24 cellular contexts compared by ENCODE assay signal in genomic region chr10:36003688-36004087, GRCh38.
DNase-seq lines count a peak whose midpoint lies in the region; ATAC-seq and TF ChIP-seq lines count a peak whose summit lies in the region.
"Had no signal": no experiment of that assay in that cellular context is flagged by ENCODE, and none has a peak within 500 bp of the region (broad histone marks: within the 10 kb centered on the region; RNA-seq: fewer than 3 reads in every experiment).

No MANE protein-coding gene starts in this region.

- no peak overlapping the region for H3K4me3 Mint-ChIP-seq in natural killer cell treated with Interleukin-12 subunit alpha and Interleukin-12 subunit beta and Interleukin-15 and Interleukin-18, amount 100 ng/mL, for 72 hours
- no peak overlapping the region for H3K4me3 Mint-ChIP-seq in natural killer cell
- H3K4me3 Mint-ChIP-seq in CD4-positive, alpha-beta T cell, result no peak overlapping the region
- H3K4me3 Mint-ChIP-seq: CD14-positive monocyte; CD4-positive, alpha-beta memory T cell; GM23338; HFFc6 had no signal

- no peak for DNase-seq in natural killer cell treated with Interleukin-12 subunit alpha and Interleukin-12 subunit beta and Interleukin-15 and Interleukin-18, amount 100 ng/mL, for 72 hours (ENCODE audit: low spot score)
- no peak for DNase-seq in natural killer cell
- DNase-seq in neuronal stem cell (ENCODE audit: low spot score), result no peak
- DNase-seq in upper lobe of right lung, result no peak
- no peak for DNase-seq in CD4-positive, alpha-beta T cell
- DNase-seq in ovary, result no peak
- DNase-seq: 8988T; ACHN; AML-193; BE2C; Calu3; CD4-positive, alpha-beta memory T cell; COR-L47; DMS53; DMS79 treated with DMSO at 0.1 percent for 48 hours; GF-D8; HFFc6 had no signal

- POLR2A ChIA-PET in CD4-positive, alpha-beta T cell (lab: Charles Lee), result no interaction called here

- H2BK120ac ChIP-seq in neuronal stem cell (ENCODE audit: low read depth, low read length), result no peak overlapping the region

- intact Hi-C loops in natural killer cell (cut with micrococcal nuclease), result no loop called here
- intact Hi-C loops in upper lobe of right lung (cut with DNase I), result no loop called here
- intact Hi-C loops in CD4-positive, alpha-beta T cell (cut with DNase I, micrococcal nuclease), result no loop called here
- intact Hi-C loops in ovary (cut with DNase I), result no loop called here

- no peak overlapping the region for H2AFZ ChIP-seq in neuronal stem cell (ENCODE audit: low read length)
- H2AFZ ChIP-seq: GM23338 had no signal

- no peaks in the 10 kb centered on the region for H3K27me3 Mint-ChIP-seq in natural killer cell treated with Interleukin-12 subunit alpha and Interleukin-12 subunit beta and Interleukin-15 and Interleukin-18, amount 100 ng/mL, for 72 hours
- H3K27me3 Mint-ChIP-seq in natural killer cell (ENCODE audit: low read depth in 2 of 2), result no peaks in the 10 kb centered on the region
- H3K27me3 Mint-ChIP-seq in CD4-positive, alpha-beta T cell, result no peaks in the 10 kb centered on the region
- H3K27me3 Mint-ChIP-seq: CD4-positive, alpha-beta memory T cell had no signal

- peak overlapping the region in 1 of 2 donors; percentile 29 for H3K4me3 ChIP-seq in neuronal stem cell (ENCODE audit: low read length in 2 of 2)
- no peak overlapping the region for H3K4me3 ChIP-seq in upper lobe of right lung
- no peak overlapping the region for H3K4me3 ChIP-seq in ovary
- H3K4me3 ChIP-seq: A549; BLaER1 treated with 17β-estradiol and CSF1 and Interleukin-3, amounts not matched to agents 10 nM and 100 nM; GM23338; HAP-1 had no signal

- no peak overlapping the region for H3K4me2 ChIP-seq in neuronal stem cell (ENCODE audit: insufficient read depth, low read length, poor library complexity, severe bottlenecking)
- H3K4me2 ChIP-seq: A549; BLaER1 treated with 17β-estradiol and CSF1 and Interleukin-3, amounts not matched to agents 10 nM and 100 nM; GM23338 had no signal

- H3K9ac ChIP-seq in neuronal stem cell (ENCODE audit: low read depth, low read length, poor library complexity), result no peak overlapping the region
- H3K9ac ChIP-seq: BLaER1 treated with 17β-estradiol and CSF1 and Interleukin-3, amounts not matched to agents 10 nM and 100 nM had no signal

- H3K27ac Mint-ChIP-seq in natural killer cell treated with Interleukin-12 subunit alpha and Interleukin-12 subunit beta and Interleukin-15 and Interleukin-18, amount 100 ng/mL, for 72 hours, result no peak overlapping the region
- no peak overlapping the region for H3K27ac Mint-ChIP-seq in natural killer cell
- no peak overlapping the region for H3K27ac Mint-ChIP-seq in CD4-positive, alpha-beta T cell
- H3K27ac Mint-ChIP-seq: CD14-positive monocyte; CD4-positive, alpha-beta memory T cell; GM23338; HFFc6 had no signal

- no peaks in the 10 kb centered on the region for H3K9me3 ChIP-seq in neuronal stem cell (replicated peaks in 1 of 2; ENCODE audit: control insufficient read depth in 2 of 2, insufficient read depth in 1 of 2, low read depth in 1 of 2, low read length in 2 of 2)
- no peaks in the 10 kb centered on the region for H3K9me3 ChIP-seq in upper lobe of right lung
- no peaks in the 10 kb centered on the region for H3K9me3 ChIP-seq in CD4-positive, alpha-beta T cell (ENCODE audit: control insufficient read depth, low read length)
- H3K9me3 ChIP-seq in ovary, result no peaks in the 10 kb centered on the region
- H3K9me3 ChIP-seq: A549; BE2C; BLaER1 treated with 17β-estradiol and CSF1 and Interleukin-3, amounts not matched to agents 10 nM and 100 nM; HAP-1 had no signal

- no peak for TF ChIP-seq POLR2A in ovary (IDR thresholded peaks at IDR 0.05)

- peaks cover 10% of the 10 kb centered on the region for H3K9me3 Mint-ChIP-seq in natural killer cell treated with Interleukin-12 subunit alpha and Interleukin-12 subunit beta and Interleukin-15 and Interleukin-18, amount 100 ng/mL, for 72 hours
- peaks cover 2 to 3% of the 10 kb centered on the region in 2 donors for H3K9me3 Mint-ChIP-seq in natural killer cell
- peaks cover 6% of the 10 kb centered on the region for H3K9me3 Mint-ChIP-seq in CD4-positive, alpha-beta T cell
- H3K9me3 Mint-ChIP-seq: HFFc6 had no signal

- no CpG with 5 or more reads among the region's 7 CpGs for WGBS in neuronal stem cell (ENCODE audit: extremely low coverage in 2 of 2, insufficient read length in 2 of 2, insufficient replicate concordance in 1 of 2), 2 donors
- 89 to 93% (median 91%) methylated on average over 7 of the region's 7 CpGs for WGBS in ovary, 3 donors

- CTCF ChIA-PET in CD4-positive, alpha-beta T cell (lab: Charles Lee), result no interaction called here

- no peak overlapping the region for H3K27ac ChIP-seq in neuronal stem cell (replicated peaks; ENCODE audit: low read length)
- no peak overlapping the region for H3K27ac ChIP-seq in upper lobe of right lung
- H3K27ac ChIP-seq in CD4-positive, alpha-beta T cell (ENCODE audit: low read depth, low read length), result no peak overlapping the region
- no peak overlapping the region for H3K27ac ChIP-seq in ovary
- H3K27ac ChIP-seq: A549; BLaER1 treated with 17β-estradiol and CSF1 and Interleukin-3, amounts not matched to agents 10 nM and 100 nM had no signal

- H3K4me1 ChIP-seq in neuronal stem cell (ENCODE audit: control insufficient read depth in 2 of 2, insufficient read depth in 1 of 2, low read depth in 1 of 2, low read length in 2 of 2) (peaks cover 0 to 3% of the 10 kb centered on the region in 2 donors), upper lobe of right lung (no peaks in the 10 kb centered on the region), ovary (ENCODE audit: insufficient read depth) (no peaks in the 10 kb centered on the region)
- H3K4me1 ChIP-seq: A549; BE2C; BLaER1 treated with 17β-estradiol and CSF1 and Interleukin-3, amounts not matched to agents 10 nM and 100 nM; HAP-1 had no signal

- H3K4ac ChIP-seq in neuronal stem cell (ENCODE audit: low read length), result no peak overlapping the region

- H3K23ac ChIP-seq in neuronal stem cell (ENCODE audit: low read depth, low read length, poor library complexity), result no peak overlapping the region

- no peak overlapping the region for H2BK5ac ChIP-seq in neuronal stem cell (ENCODE audit: low read length)

- TF ChIP-seq CTCF in natural killer cell (IDR thresholded peaks at IDR 0.05) (no peak), upper lobe of right lung (IDR thresholded peaks at IDR 0.05) (no peak), ovary (IDR thresholded peaks at IDR 0.05) (no peak)
- no peak for TF ChIP-seq CTCF in CD4-positive, alpha-beta T cell (IDR thresholded peaks at IDR 0.05)

- H4K8ac ChIP-seq in neuronal stem cell (ENCODE audit: low read depth, low read length), result no peak overlapping the region

- no peak overlapping the region for H2BK12ac ChIP-seq in neuronal stem cell (ENCODE audit: low read length)

- peak overlapping the region; percentile 13 for H2AK5ac ChIP-seq in neuronal stem cell (ENCODE audit: low read depth, low read length)

- H3K36me3 Mint-ChIP-seq in natural killer cell treated with Interleukin-12 subunit alpha and Interleukin-12 subunit beta and Interleukin-15 and Interleukin-18, amount 100 ng/mL, for 72 hours, result no peaks in the 10 kb centered on the region
- no peaks in the 10 kb centered on the region for H3K36me3 Mint-ChIP-seq in natural killer cell
- no peaks in the 10 kb centered on the region for H3K36me3 Mint-ChIP-seq in CD4-positive, alpha-beta T cell (ENCODE audit: low read depth)
- H3K36me3 Mint-ChIP-seq: CD14-positive monocyte; CD4-positive, alpha-beta memory T cell had no signal

- no peaks in the 10 kb centered on the region for H3K36me3 ChIP-seq in neuronal stem cell (replicated peaks in 1 of 2; ENCODE audit: control insufficient read depth in 2 of 2, insufficient read depth in 2 of 2, low read length in 2 of 2)
- no peaks in the 10 kb centered on the region for H3K36me3 ChIP-seq in upper lobe of right lung
- no peaks in the 10 kb centered on the region for H3K36me3 ChIP-seq in ovary
- H3K36me3 ChIP-seq: BE2C; BLaER1 treated with 17β-estradiol and CSF1 and Interleukin-3, amounts not matched to agents 10 nM and 100 nM; HAP-1 had no signal

- H3K79me1 ChIP-seq in neuronal stem cell (ENCODE audit: low read depth, low read length), result no peaks in the 10 kb centered on the region

- peak overlapping the region; percentile 55 for H3K18ac ChIP-seq in neuronal stem cell (ENCODE audit: low read length)

- peak; percentile 9 to 36 for ATAC-seq in natural killer cell treated with Interleukin-12 subunit alpha and Interleukin-12 subunit beta and Interleukin-15 and Interleukin-18, amount 100 ng/mL, for 72 hours
- ATAC-seq in natural killer cell (no peak), esophagus mucosa (peak; percentile 28), upper lobe of right lung (peak; percentile 23), GM21576 (IDR thresholded peaks at IDR 0.05; ENCODE audit: unreplicated experiment) (no peak)
- no peak for ATAC-seq in CD4-positive, alpha-beta T cell (ENCODE audit: poor library complexity)
- ATAC-seq: A549, GM23338 had no signal

- no peak overlapping the region for H4K91ac ChIP-seq in neuronal stem cell (ENCODE audit: low read depth, low read length, poor library complexity)

- H3K4me1 Mint-ChIP-seq in natural killer cell treated with Interleukin-12 subunit alpha and Interleukin-12 subunit beta and Interleukin-15 and Interleukin-18, amount 100 ng/mL, for 72 hours (ENCODE audit: low read depth in 2 of 2), result no peaks in the 10 kb centered on the region
- H3K4me1 Mint-ChIP-seq in natural killer cell, result no peaks in the 10 kb centered on the region
- H3K4me1 Mint-ChIP-seq in CD4-positive, alpha-beta T cell (ENCODE audit: low read depth), result no peaks in the 10 kb centered on the region
- H3K4me1 Mint-ChIP-seq: CD14-positive monocyte; CD4-positive, alpha-beta memory T cell; GM23338 had no signal

- H2BK15ac ChIP-seq in neuronal stem cell (ENCODE audit: low read length), result no peak overlapping the region

- TF ChIP-seq EP300 in ovary (IDR thresholded peaks at IDR 0.05), result no peak

- no peak overlapping the region for H3K14ac ChIP-seq in neuronal stem cell (ENCODE audit: low read length)

- H3K27me3 ChIP-seq in neuronal stem cell (ENCODE audit: control insufficient read depth in 3 of 3, insufficient read depth in 3 of 3, low read depth in 1 of 3, low read length in 3 of 3) (no peaks in the 10 kb centered on the region), upper lobe of right lung (no peaks in the 10 kb centered on the region), ovary (no peaks in the 10 kb centered on the region)
- H3K27me3 ChIP-seq in CD4-positive, alpha-beta T cell (ENCODE audit: control insufficient read depth, insufficient read depth, low read length), result no peaks in the 10 kb centered on the region
- H3K27me3 ChIP-seq: BE2C; BLaER1 treated with 17β-estradiol and CSF1 and Interleukin-3, amounts not matched to agents 10 nM and 100 nM had no signal

Comparison
In these comparisons a context has a peak if more than half of its experiments do, and no peak if none do; other contexts are left out.
1. ATAC-seq: peak in natural killer cell treated with Interleukin-12 subunit alpha and Interleukin-12 subunit beta and Interleukin-15 and Interleukin-18, amount 100 ng/mL, for 72 hours (2 of 2), esophagus mucosa (single experiment) and upper lobe of right lung (single experiment); none in natural killer cell (0 of 3), GM21576 (single experiment) and CD4-positive, alpha-beta T cell (single experiment).